ENCODE assay signal across 23 cellular contexts in the genomic region with DNA sequence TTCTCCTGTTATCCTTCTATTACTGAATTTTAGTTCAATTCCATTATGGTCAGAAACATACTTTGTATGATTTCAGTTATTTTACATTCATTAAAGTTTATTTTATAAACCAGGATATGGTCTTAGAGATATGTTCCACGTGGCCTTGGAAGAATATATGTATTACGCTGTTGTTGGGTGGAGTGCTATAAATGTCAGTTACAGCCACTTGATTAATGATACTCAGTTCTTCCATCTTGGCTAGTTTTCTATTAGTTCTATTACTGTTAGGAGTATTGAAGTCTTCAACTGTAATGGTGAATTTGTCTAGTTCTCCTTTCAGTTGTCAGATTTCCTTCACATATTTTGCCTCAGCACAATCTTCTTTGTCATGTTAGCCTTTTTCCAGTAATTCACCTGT.
"Had no signal": no experiment of that assay in that cellular context is flagged by ENCODE, and none has a peak within 500 bp of the region (broad histone marks: within the 10 kb centered on the region; RNA-seq: fewer than 3 reads in every experiment).

No MANE protein-coding gene starts in this region.

- H3K4me3 ChIP-seq: colonic mucosa, esophagus muscularis mucosa, gastrocnemius medialis, heart right ventricle, left lung, lower lobe of right lung, mucosa of descending colon had no signal

- H3K27me3 ChIP-seq: colonic mucosa, esophagus muscularis mucosa, gastrocnemius medialis, heart right ventricle, left lung had no signal

- H3K9me3 ChIP-seq: colonic mucosa, esophagus muscularis mucosa, gastrocnemius medialis, heart right ventricle, left lung, lower lobe of right lung, mucosa of descending colon had no signal

- H3K27ac Mint-ChIP-seq: dendritic cell treated with granulocyte-macrophage colony-stimulating factor and Interleukin-4, amounts not matched to agents 40 ng/mL and 50 ng/mL, for 4 days; mesothelial cell of epicardium; naive B cell had no signal

- H3K36me3 ChIP-seq: colonic mucosa had no signal

- ATAC-seq: gastrocnemius medialis, heart right ventricle, left cardiac atrium, left lung, left ventricle myocardium superior, lower lobe of right lung, mucosa of descending colon had no signal

- H3K4me1 Mint-ChIP-seq: naive B cell had no signal

- H3K4me3 Mint-ChIP-seq: dendritic cell treated with granulocyte-macrophage colony-stimulating factor and Interleukin-4, amounts not matched to agents 40 ng/mL and 50 ng/mL, for 4 days; mesothelial cell of epicardium; naive B cell had no signal

- FAIRE-seq: endothelial cell of umbilical vein, islet of Langerhans, keratinocyte had no signal

- H3K4me1 ChIP-seq: colonic mucosa, left lung, lower lobe of right lung had no signal

- H3K27ac ChIP-seq: colonic mucosa, esophagus muscularis mucosa, gastrocnemius medialis, heart right ventricle, left lung, lower lobe of right lung had no signal

- H3K9me3 Mint-ChIP-seq: dendritic cell treated with granulocyte-macrophage colony-stimulating factor and Interleukin-4, amounts not matched to agents 40 ng/mL and 50 ng/mL, for 4 days; naive B cell had no signal

- H3K27me3 Mint-ChIP-seq: dendritic cell treated with granulocyte-macrophage colony-stimulating factor and Interleukin-4, amounts not matched to agents 40 ng/mL and 50 ng/mL, for 4 days; naive B cell had no signal

- DNase-seq: colonic mucosa; cortex of kidney; effector CD8-positive, alpha-beta T cell; foreskin fibroblast; foreskin melanocyte; gastrocnemius medialis; glutamatergic neuron; head of caudate nucleus; heart right ventricle; hippocampal formation; left cardiac atrium; left lung; left ventricle myocardium superior; lower lobe of right lung; mesenchymal stem cell; mucosa of descending colon; naive B cell had no signal
